In genomic region chr18:7532942-7533341, GRCh38 we compare ENCODE assay signal across 1 cellular context.
TF ChIP-seq lines count a peak whose summit lies in the region.

No MANE protein-coding gene starts in this region.

TF ChIP-seq in GM23338, 12 proteins besides CTCF, POLR2A, EP300 and RAD21:
- no peak for TF ChIP-seq REST (IDR thresholded peaks at IDR 0.05; ENCODE audit: unreplicated experiment)
- TF ChIP-seq ZNF114 (CRISPR knock-in tag; IDR thresholded peaks at IDR 0.05), result no peak
- no peak for TF ChIP-seq JUNB (IDR thresholded peaks at IDR 0.05; ENCODE audit: unreplicated experiment)
- no peak for TF ChIP-seq ETS1 (IDR thresholded peaks at IDR 0.05)
- no peak for TF ChIP-seq CREB1 (CRISPR knock-in tag; IDR thresholded peaks at IDR 0.05; ENCODE audit: low read depth)
- TF ChIP-seq ZNF331 (CRISPR knock-in tag; IDR thresholded peaks at IDR 0.05; ENCODE audit: low read depth), result no peak
- TF ChIP-seq EZH2 (IDR thresholded peaks at IDR 0.05; ENCODE audit: low read depth, unreplicated experiment), result no peak
- no peak for TF ChIP-seq ZNF462 (CRISPR knock-in tag; IDR thresholded peaks at IDR 0.05)
- TF ChIP-seq EZH2phosphoT487 (IDR thresholded peaks at IDR 0.05; ENCODE audit: unreplicated experiment), result no peak
- no peak for TF ChIP-seq STAT1 (IDR thresholded peaks at IDR 0.05; ENCODE audit: unreplicated experiment)
- TF ChIP-seq NANOG (IDR thresholded peaks at IDR 0.05; ENCODE audit: borderline replicate concordance), result no peak
- TF ChIP-seq POLR2AphosphoS5 (IDR thresholded peaks at IDR 0.05; ENCODE audit: low read depth), result no peak
